ENCODE assay signal across 1 cellular context in the genomic region with DNA sequence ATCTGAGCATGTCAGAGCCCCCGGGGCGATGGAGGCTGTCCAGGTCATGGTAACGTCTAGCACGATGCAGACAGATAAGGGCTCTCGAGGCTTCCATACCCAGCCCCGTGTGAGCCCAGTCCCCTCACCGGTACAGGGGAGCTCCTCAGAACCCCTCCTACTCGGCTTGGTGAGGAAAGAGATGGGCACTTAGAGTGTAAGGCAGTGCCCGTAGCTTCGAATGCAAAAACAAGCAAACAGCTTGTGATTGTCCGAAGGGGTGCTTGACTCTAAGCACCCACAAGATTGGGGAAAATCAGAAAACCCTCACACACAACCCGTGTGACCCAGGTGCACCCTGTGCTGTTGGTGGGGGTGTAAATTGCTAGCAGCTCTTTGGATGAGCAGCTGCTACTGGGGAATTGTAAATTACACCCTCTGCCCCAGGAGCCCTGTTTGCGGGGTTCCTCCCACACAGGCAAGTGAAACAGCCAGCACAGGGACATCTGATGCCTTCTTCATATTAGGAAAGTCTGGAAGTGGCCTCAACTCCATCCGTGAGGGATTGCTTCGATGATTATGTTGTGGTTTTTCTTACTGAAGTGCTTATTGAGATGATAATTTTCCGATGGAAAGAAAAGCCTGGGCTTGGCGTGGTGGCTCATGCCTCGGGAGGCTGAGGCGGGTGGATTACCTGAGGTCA.
TF ChIP-seq lines count a peak whose summit lies in the region.

No MANE protein-coding gene starts in this region.

TF ChIP-seq in WTC11, 78 proteins besides CTCF, POLR2A, EP300 and RAD21:
- TF ChIP-seq PRDM15 (CRISPR knock-in tag; IDR thresholded peaks at IDR 0.05), result no peak
- no peak for TF ChIP-seq FOXP1 (CRISPR knock-in tag; IDR thresholded peaks at IDR 0.05; ENCODE audit: borderline replicate concordance)
- no peak for TF ChIP-seq ZNF425 (CRISPR knock-in tag; conservative IDR thresholded peaks at IDR 0.05)
- no peak for TF ChIP-seq TEAD4 (CRISPR knock-in tag; IDR thresholded peaks at IDR 0.05)
- no peak for TF ChIP-seq SP1 (CRISPR knock-in tag; conservative IDR thresholded peaks at IDR 0.05)
- TF ChIP-seq ZNF671 (CRISPR knock-in tag; IDR thresholded peaks at IDR 0.05), result no peak
- TF ChIP-seq, protein P1, sequence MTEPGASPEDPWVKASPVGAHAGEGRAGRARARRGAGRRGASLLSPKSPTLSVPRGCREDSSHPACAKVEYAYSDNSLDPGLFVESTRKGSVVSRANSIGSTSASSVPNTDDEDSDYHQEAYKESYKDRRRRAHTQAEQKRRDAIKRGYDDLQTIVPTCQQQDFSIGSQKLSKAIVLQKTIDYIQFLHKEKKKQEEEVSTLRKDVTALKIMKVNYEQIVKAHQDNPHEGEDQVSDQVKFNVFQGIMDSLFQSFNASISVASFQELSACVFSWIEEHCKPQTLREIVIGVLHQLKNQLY (CRISPR knock-in tag; IDR thresholded peaks at IDR 0.05), result no peak
- TF ChIP-seq FOXP4 (CRISPR knock-in tag; IDR thresholded peaks at IDR 0.05), result no peak
- TF ChIP-seq ZNF232 (CRISPR knock-in tag; IDR thresholded peaks at IDR 0.05), result no peak
